ENCODE assay signal across 1 cellular context in genomic region chr19:35786299-35787160, GRCh38.
TF ChIP-seq lines count a peak whose summit lies in the region.

No MANE protein-coding gene starts in this region.

TF ChIP-seq in H1, 55 proteins besides CTCF, POLR2A, EP300 and RAD21:
- TF ChIP-seq SAP30 (IDR thresholded peaks at IDR 0.05; ENCODE audit: insufficient read depth, insufficient replicate concordance, low read length) (no peak), YY1 (IDR thresholded peaks at IDR 0.05; ENCODE audit: low read depth, low read length) (no peak), MAX (IDR thresholded peaks at IDR 0.05) (no peak)
